Comparison of ENCODE assay signal across 1 cellular context in genomic region chr3:49652218-49652921, GRCh38.
TF ChIP-seq lines count a peak whose summit lies in the region.

No MANE protein-coding gene starts in this region.

TF ChIP-seq in IMR-90, 13 proteins besides CTCF, POLR2A, EP300 and RAD21:
- TF ChIP-seq NFE2L2 (IDR thresholded peaks at IDR 0.05; ENCODE audit: low read depth, low read length) = no peak
- TF ChIP-seq RFX5 (IDR thresholded peaks at IDR 0.05; ENCODE audit: low read depth, low read length) = no peak
- TF ChIP-seq BHLHE40 (IDR thresholded peaks at IDR 0.05; ENCODE audit: low read depth, low read length) = no peak
- no peak for TF ChIP-seq SMC3 (IDR thresholded peaks at IDR 0.05; ENCODE audit: low read depth, low read length)
- TF ChIP-seq MAZ (IDR thresholded peaks at IDR 0.05; ENCODE audit: borderline replicate concordance, low read depth, low read length) = no peak
TF ChIP-seq in IMR-90: peak in this region for 0.
